In genomic region chr22:46072981-46073682, GRCh38 we compare ENCODE assay signal across 8 cellular contexts.
DNase-seq lines count a peak whose midpoint lies in the region; ATAC-seq and TF ChIP-seq lines count a peak whose summit lies in the region.

No MANE protein-coding gene starts in this region.

- peak overlapping the region; percentile 96 for H3K4me3 ChIP-seq in AG09309 (ENCODE audit: control insufficient read depth, low read depth, low read length)
- H3K4me3 ChIP-seq in choroid plexus epithelial cell (ENCODE audit: low read depth, low read length), result peak overlapping the region; percentile 95
- H3K4me3 ChIP-seq in muscle layer of duodenum (ENCODE audit: low read depth in 1 of 2, low read length in 2 of 2), result peak overlapping the region; percentile 87 to 97

- H3K36me3 ChIP-seq in muscle layer of duodenum (ENCODE audit: control insufficient read depth in 1 of 2, insufficient read depth in 2 of 2, low read length in 2 of 2), result peaks cover 0 to 36% of the 10 kb centered on the region in 2 donors

- H3K4me1 Mint-ChIP-seq in IgD-negative memory B cell, result peaks cover 19 to 24% (median 23%) of the 10 kb centered on the region in 3 donors

- no peaks in the 10 kb centered on the region for H3K27me3 Mint-ChIP-seq in IgD-negative memory B cell

- H3K27ac ChIP-seq in muscle layer of duodenum (ENCODE audit: low read length), result peak overlapping the region; percentile 95

- peak overlapping the region; percentile 1 to 67 (median 12) for H3K27ac Mint-ChIP-seq in IgD-negative memory B cell

- no peaks in the 10 kb centered on the region for H3K27me3 ChIP-seq in muscle layer of duodenum (ENCODE audit: low read depth, low read length)

- H3K9me3 ChIP-seq in muscle layer of duodenum (ENCODE audit: control insufficient read depth in 1 of 2, low read length in 2 of 2), result no peaks in the 10 kb centered on the region

- H3K9me3 Mint-ChIP-seq in IgD-negative memory B cell, result no peaks in the 10 kb centered on the region

- H3K36me3 Mint-ChIP-seq in IgD-negative memory B cell, result no peaks in the 10 kb centered on the region

- H3K4me1 ChIP-seq in muscle layer of duodenum (ENCODE audit: control insufficient read depth in 1 of 2, insufficient read depth in 2 of 2, low read length in 2 of 2), result peaks cover 36 to 38% of the 10 kb centered on the region in 2 donors

- H3K4me3 Mint-ChIP-seq in IgD-negative memory B cell, result peak overlapping the region; percentile 33 to 78 (median 58)

- no peak for DNase-seq in AG09309 (ENCODE audit: low read depth)
- DNase-seq in choroid plexus epithelial cell (ENCODE audit: low read depth), result no peak
- DNase-seq in NCI-H128 (lab: John Stamatoyannopoulos, UW; ENCODE audit: unreplicated experiment), result no peak
- DNase-seq in NCI-H446 (lab: John Stamatoyannopoulos, UW), result no peak

- ATAC-seq in HG02938 (IDR thresholded peaks at IDR 0.05; ENCODE audit: unreplicated experiment) (no peak), GM18511 (IDR thresholded peaks at IDR 0.05; ENCODE audit: unreplicated experiment) (no peak)

- no peak for TF ChIP-seq CTCF in AG09309 (IDR thresholded peaks at IDR 0.05; ENCODE audit: control insufficient read depth, insufficient read depth, low read depth, low read length, missing control alignments)
- no peak for TF ChIP-seq CTCF in choroid plexus epithelial cell (conservative IDR thresholded peaks at IDR 0.05; ENCODE audit: low read depth, low read length)
